Comparison of ENCODE assay signal across 1 cellular context in genomic region chr11:70076461-70076931, GRCh38.
TF ChIP-seq lines count a peak whose summit lies in the region.

No MANE protein-coding gene starts in this region.

TF ChIP-seq in IMR-90, 13 proteins besides CTCF, POLR2A, EP300 and RAD21:
- TF ChIP-seq CEBPB (IDR thresholded peaks at IDR 0.05; ENCODE audit: low read depth, low read length) (peak; percentile 53), CHD1 (IDR thresholded peaks at IDR 0.05; ENCODE audit: low read depth, low read length) (no peak), RFX5 (IDR thresholded peaks at IDR 0.05; ENCODE audit: low read depth, low read length) (no peak)
